In genomic region chr4:118975487-118976192, GRCh38 we compare ENCODE assay signal across 15 cellular contexts.
"Had no signal": no experiment of that assay in that cellular context is flagged by ENCODE, and none has a peak within 500 bp of the region (broad histone marks: within the 10 kb centered on the region; RNA-seq: fewer than 3 reads in every experiment).

No MANE protein-coding gene starts in this region.

- H3K4me3 ChIP-seq: body of pancreas, heart right ventricle had no signal

- H3K27me3 ChIP-seq: body of pancreas, heart right ventricle had no signal

- H3K4me1 ChIP-seq: body of pancreas had no signal

- H3K9me3 ChIP-seq: body of pancreas, heart right ventricle had no signal

- H3K27ac ChIP-seq: body of pancreas had no signal

- DNase-seq: activated B cell treated with CpG ODN at 0.5 μM for 24 hours; activated CD4-positive, alpha-beta T cell treated with anti-CD3 and anti-CD28 coated beads for 48 hours; activated CD8-positive, alpha-beta memory T cell treated with anti-CD3 and anti-CD28 coated beads, Interleukin-2, amount 50 U/mL, for 4 hours; activated CD8-positive, alpha-beta T cell treated with anti-CD3 and anti-CD28 coated beads for 36 hours; activated effector memory CD4-positive, alpha-beta T cell treated with anti-CD3 and anti-CD28 coated beads, Interleukin-2, amount 50 U/mL, for 16 hours; activated T-cell treated with anti-CD3 and anti-CD28 coated beads, Interleukin-2, amount 50 U/mL, for 48 hours; amniotic stem cell; body of pancreas; cortex of kidney; effector CD4-positive, alpha-beta T cell; heart right ventricle; stimulated activated CD4-positive, alpha-beta T cell treated with anti-CD3 and anti-CD28 coated beads, Interleukin-4, amount 100 ng/mL, for 4 hours; stimulated activated CD8-positive, alpha-beta memory T cell treated with anti-CD3 and anti-CD28 coated beads, Interleukin-4, amount 100 ng/mL, for 48 hours; stimulated activated naive CD8-positive, alpha-beta T cell treated with anti-CD3 and anti-CD28 coated beads, Interleukin-15, Interleukin-2, amounts not matched to agents 100 U/mL and 50 U/mL, for 24 hours; SW 1271 had no signal

- ATAC-seq: activated CD8-positive, alpha-beta T cell treated with anti-CD3 and anti-CD28 coated beads for 36 hours; body of pancreas; stimulated activated naive CD8-positive, alpha-beta T cell treated with anti-CD3 and anti-CD28 coated beads, Interleukin-15, Interleukin-2, amounts not matched to agents 100 U/mL and 50 U/mL, for 24 hours had no signal

- H3K36me3 ChIP-seq: heart right ventricle had no signal
